In genomic region chr16:67538666-67539101, GRCh38 we compare ENCODE assay signal across 8 cellular contexts. TPM values are rescaled to one million over a fixed set of nuclear protein-coding genes. Genes with fewer than 3 reads are reported as not detected.
DNase-seq lines count a peak whose midpoint lies in the region; ATAC-seq and TF ChIP-seq lines count a peak whose summit lies in the region.
"Had no signal": no experiment of that assay in that cellular context is flagged by ENCODE, and none has a peak within 500 bp of the region (broad histone marks: within the 10 kb centered on the region; RNA-seq: fewer than 3 reads in every experiment).

No MANE protein-coding gene starts in this region.

- H3K4me3 ChIP-seq in A673 (ENCODE audit: low read depth, low read length, poor library complexity, severe bottlenecking) (peak overlapping the region; percentile 60), kidney epithelial cell (ENCODE audit: low read depth, low read length) (peak overlapping the region; percentile 54)

- H3K27ac ChIP-seq in A673 (ENCODE audit: low read depth, low read length, poor library complexity, severe bottlenecking), result no peak overlapping the region

- H3K36me3 ChIP-seq in A673 (ENCODE audit: insufficient read depth, low read length, poor library complexity, severe bottlenecking), result peaks cover 3% of the 10 kb centered on the region
- H3K36me3 ChIP-seq in kidney epithelial cell (ENCODE audit: control insufficient read depth, insufficient read depth, low read length), result peaks cover 4% of the 10 kb centered on the region

- peaks cover 55% of the 10 kb centered on the region for H3K4me1 Mint-ChIP-seq in T-helper 17 cell

- no peak for TF ChIP-seq CTCF in A673 (conservative IDR thresholded peaks at IDR 0.05; ENCODE audit: low read depth, low read length)
- no peak for TF ChIP-seq CTCF in kidney epithelial cell (IDR thresholded peaks at IDR 0.05; ENCODE audit: insufficient read depth, low read length, poor library complexity, severe bottlenecking)

- H3K27me3 ChIP-seq in A673 (replicated peaks; ENCODE audit: insufficient read depth, low read depth, low read length, poor library complexity) (peaks cover 12% of the 10 kb centered on the region), kidney epithelial cell (ENCODE audit: control insufficient read depth, insufficient read depth, low read length) (no peaks in the 10 kb centered on the region)

- H3K4me3 Mint-ChIP-seq in T-helper 17 cell, result peak overlapping the region; percentile 84

- ATAC-seq in T-helper 17 cell (no peak), HG02973 (IDR thresholded peaks at IDR 0.05; ENCODE audit: unreplicated experiment) (no peak)

- DNase-seq in A673 (ENCODE audit: low spot score) (no peak), T-helper 17 cell (no peak), kidney epithelial cell (ENCODE audit: low read depth) (no peak), HK-2 (ENCODE audit: unreplicated experiment) (no peak)
- DNase-seq in stimulated activated naive CD4-positive, alpha-beta T cell (lab: John Stamatoyannopoulos, UW), result no peak
- DNase-seq: RPMI8226; stimulated activated CD4-positive, alpha-beta T cell treated with anti-CD3 and anti-CD28 coated beads, Interleukin-4, amount 100 ng/mL, for 1 hour had no signal

- peaks cover 14% of the 10 kb centered on the region for H3K4me1 ChIP-seq in A673 (ENCODE audit: insufficient read depth, low read length, poor library complexity, severe bottlenecking)

- no TSS peak for BruUV-seq in A673 (replicated peaks; lab: Mats Ljungman, UMichigan)

- peaks cover 6% of the 10 kb centered on the region for H3K36me3 Mint-ChIP-seq in T-helper 17 cell (ENCODE audit: low read depth)

- H3K27me3 Mint-ChIP-seq in T-helper 17 cell, result no peaks in the 10 kb centered on the region

- POLR2A ChIA-PET in A673 (lab: Charles Lee; ENCODE audit: low non-redundant PET), result no interaction called here

- no peaks in the 10 kb centered on the region for H3K9me3 ChIP-seq in A673 (ENCODE audit: low read depth, low read length, poor library complexity, severe bottlenecking)
- no peaks in the 10 kb centered on the region for H3K9me3 ChIP-seq in T-helper 17 cell (ENCODE audit: control insufficient read depth, low read length, poor library complexity, severe bottlenecking)

- intact Hi-C loops in A673 (cut with micrococcal nuclease; ENCODE audit: unreplicated experiment), result no loop called here

- CTCF ChIA-PET in A673 (lab: Charles Lee), result no interaction called here

- peak overlapping the region; percentile 70 for H3K27ac Mint-ChIP-seq in T-helper 17 cell

RNA-seq across cellular contexts. Expression of gene RIPOR1, which starts 10.1 kb away (rescaled TPM):
- total RNA-seq in A673 (2021) (22.9 and 29.0 TPM in 2 replicates), T-helper 17 cell (10 to 100 TPM; 46.5 to 66.0 TPM), kidney epithelial cell (72.1 and 91.0 TPM in 2 replicates)

RNA-seq across cellular contexts. Expression of gene CTCF, which starts 23.6 kb away (rescaled TPM):
- 68.6 and 74.7 TPM in 2 replicates for total RNA-seq in A673 (2021)
- 10 to 100 TPM; 48.5 to 57.8 TPM for total RNA-seq in T-helper 17 cell
- total RNA-seq in kidney epithelial cell, result 40.7 and 45.0 TPM in 2 replicates

RNA-seq across cellular contexts. Expression of gene AGRP, which starts 55.3 kb away (rescaled TPM):
- not detected in 2 replicates for total RNA-seq in A673 (2021)
- total RNA-seq in T-helper 17 cell, result not detected
- not detected in 2 replicates for total RNA-seq in kidney epithelial cell

RNA-seq across cellular contexts. Expression of gene ATP6V0D1, which starts 57.7 kb away (rescaled TPM):
- total RNA-seq in A673 (2021), result 56.5 and 63.9 TPM in 2 replicates
- 10 to 100 TPM; 76.4 to 87.5 TPM for total RNA-seq in T-helper 17 cell
- total RNA-seq in kidney epithelial cell, result 157 and 233 TPM in 2 replicates
